ENCODE assay signal across 17 cellular contexts in genomic region chr12:50776749-50777728, GRCh38. TPM values are rescaled to one million over a fixed set of nuclear protein-coding genes. Genes with fewer than 3 reads are reported as not detected.
DNase-seq lines count a peak whose midpoint lies in the region; ATAC-seq and TF ChIP-seq lines count a peak whose summit lies in the region.
"Had no signal": no experiment of that assay in that cellular context is flagged by ENCODE, and none has a peak within 500 bp of the region (broad histone marks: within the 10 kb centered on the region; RNA-seq: fewer than 3 reads in every experiment).

No MANE protein-coding gene starts in this region.

- H3K4me3 ChIP-seq in foreskin fibroblast (ENCODE audit: low read depth in 1 of 2, low read length in 2 of 2) = no peak overlapping the region
- H3K4me3 ChIP-seq: Peyer's patch had no signal

- no peak for TF ChIP-seq CTCF in foreskin fibroblast (IDR thresholded peaks at IDR 0.05; ENCODE audit: low read depth, low read length)

- no peak for DNase-seq in activated naive CD4-positive, alpha-beta T cell treated with anti-CD3 and anti-CD28 coated beads for 36 hours
- DNase-seq in activated naive CD4-positive, alpha-beta T cell treated with anti-CD3 and anti-CD28 coated beads, Interleukin-2, amount 10 ng/mL, durations not matched to agents 7 days and 5 days = no peak
- DNase-seq in T-helper 17 cell = no peak
- DNase-seq in activated naive CD8-positive, alpha-beta T cell treated with anti-CD3 and anti-CD28 coated beads for 36 hours = no peak
- peak; percentile 36 for DNase-seq in posterior vena cava (ENCODE audit: low spot score)
- no peak for DNase-seq in foreskin fibroblast
- DNase-seq: ACHN; C1 segment of cervical spinal cord; CD8-positive, alpha-beta memory T cell; GOT3; NCI-H1092 treated with DMSO at 0.1 percent for 48 hours; NCI-H1694; NCI-H2081 treated with DMSO at 0.1 percent for 48 hours; Peyer's patch had no signal

- H3K9me3 ChIP-seq in T-helper 17 cell (ENCODE audit: control insufficient read depth, low read length, poor library complexity, severe bottlenecking) = no peaks in the 10 kb centered on the region
- H3K9me3 ChIP-seq: Peyer's patch had no signal

- intact Hi-C loops in activated naive CD4-positive, alpha-beta T cell treated with anti-CD3 and anti-CD28 coated beads for 36 hours (cut with micrococcal nuclease) = no loop called here
- intact Hi-C loops in posterior vena cava (cut with DNase I) = no loop called here

- H3K4me1 Mint-ChIP-seq in activated naive CD4-positive, alpha-beta T cell treated with anti-CD3 and anti-CD28 coated beads for 36 hours (ENCODE audit: low read depth) = peaks cover 30% of the 10 kb centered on the region
- no peaks in the 10 kb centered on the region for H3K4me1 Mint-ChIP-seq in activated naive CD4-positive, alpha-beta T cell treated with anti-CD3 and anti-CD28 coated beads, Interleukin-2, amount 10 ng/mL, durations not matched to agents 7 days and 5 days
- peaks cover 18% of the 10 kb centered on the region for H3K4me1 Mint-ChIP-seq in T-helper 17 cell
- H3K4me1 Mint-ChIP-seq in activated naive CD8-positive, alpha-beta T cell treated with anti-CD3 and anti-CD28 coated beads for 36 hours = peaks cover 21% of the 10 kb centered on the region

- H3K36me3 Mint-ChIP-seq in activated naive CD4-positive, alpha-beta T cell treated with anti-CD3 and anti-CD28 coated beads for 36 hours (ENCODE audit: low read depth) = peaks cover 13% of the 10 kb centered on the region
- H3K36me3 Mint-ChIP-seq in activated naive CD4-positive, alpha-beta T cell treated with anti-CD3 and anti-CD28 coated beads, Interleukin-2, amount 10 ng/mL, durations not matched to agents 7 days and 5 days = peaks cover 21% of the 10 kb centered on the region
- H3K36me3 Mint-ChIP-seq in T-helper 17 cell (ENCODE audit: low read depth) = no peaks in the 10 kb centered on the region
- H3K36me3 Mint-ChIP-seq in activated naive CD8-positive, alpha-beta T cell treated with anti-CD3 and anti-CD28 coated beads for 36 hours = peaks cover 19% of the 10 kb centered on the region

- peak overlapping the region; percentile 50 for H3K27ac Mint-ChIP-seq in activated naive CD4-positive, alpha-beta T cell treated with anti-CD3 and anti-CD28 coated beads for 36 hours
- H3K27ac Mint-ChIP-seq in activated naive CD4-positive, alpha-beta T cell treated with anti-CD3 and anti-CD28 coated beads, Interleukin-2, amount 10 ng/mL, durations not matched to agents 7 days and 5 days = no peak overlapping the region
- H3K27ac Mint-ChIP-seq in T-helper 17 cell = peak overlapping the region; percentile 49
- H3K27ac Mint-ChIP-seq in activated naive CD8-positive, alpha-beta T cell treated with anti-CD3 and anti-CD28 coated beads for 36 hours = peak overlapping the region; percentile 29

- CTCF ChIA-PET in activated naive CD4-positive, alpha-beta T cell treated with anti-CD3 and anti-CD28 coated beads for 36 hours (lab: Charles Lee) = interaction anchor here (0.8 kb wide), 1 partner anchor 12 kb away, joined by 3 read pairs; no protein-coding TSS in a partner anchor
- CTCF ChIA-PET in activated naive CD4-positive, alpha-beta T cell treated with anti-CD3 and anti-CD28 coated beads, Interleukin-2, amount 10 ng/mL, durations not matched to agents 7 days and 5 days (lab: Charles Lee) = interaction anchor here (1.3 to 1.6 kb wide), 2 partner anchors 11 to 12 kb away, joined by 4 read pairs; no protein-coding TSS in a partner anchor

- no peak overlapping the region for H3K4me3 Mint-ChIP-seq in activated naive CD4-positive, alpha-beta T cell treated with anti-CD3 and anti-CD28 coated beads for 36 hours
- H3K4me3 Mint-ChIP-seq in activated naive CD4-positive, alpha-beta T cell treated with anti-CD3 and anti-CD28 coated beads, Interleukin-2, amount 10 ng/mL, durations not matched to agents 7 days and 5 days = no peak overlapping the region
- no peak overlapping the region for H3K4me3 Mint-ChIP-seq in T-helper 17 cell
- no peak overlapping the region for H3K4me3 Mint-ChIP-seq in activated naive CD8-positive, alpha-beta T cell treated with anti-CD3 and anti-CD28 coated beads for 36 hours
- H3K4me3 Mint-ChIP-seq: CD8-positive, alpha-beta memory T cell had no signal

- H3K27me3 Mint-ChIP-seq in activated naive CD4-positive, alpha-beta T cell treated with anti-CD3 and anti-CD28 coated beads for 36 hours (ENCODE audit: low read depth) = no peaks in the 10 kb centered on the region
- no peaks in the 10 kb centered on the region for H3K27me3 Mint-ChIP-seq in activated naive CD4-positive, alpha-beta T cell treated with anti-CD3 and anti-CD28 coated beads, Interleukin-2, amount 10 ng/mL, durations not matched to agents 7 days and 5 days
- H3K27me3 Mint-ChIP-seq in T-helper 17 cell = no peaks in the 10 kb centered on the region
- no peaks in the 10 kb centered on the region for H3K27me3 Mint-ChIP-seq in activated naive CD8-positive, alpha-beta T cell treated with anti-CD3 and anti-CD28 coated beads for 36 hours
- H3K27me3 Mint-ChIP-seq: CD8-positive, alpha-beta memory T cell had no signal

- no peak for ATAC-seq in T-helper 17 cell
- ATAC-seq in GM21447 (IDR thresholded peaks at IDR 0.05; ENCODE audit: unreplicated experiment) = no peak
- ATAC-seq: HCT116, Right ventricle myocardium inferior had no signal

- peaks cover 4% of the 10 kb centered on the region for H3K9me3 Mint-ChIP-seq in activated naive CD4-positive, alpha-beta T cell treated with anti-CD3 and anti-CD28 coated beads for 36 hours
- peaks cover 5% of the 10 kb centered on the region for H3K9me3 Mint-ChIP-seq in activated naive CD4-positive, alpha-beta T cell treated with anti-CD3 and anti-CD28 coated beads, Interleukin-2, amount 10 ng/mL, durations not matched to agents 7 days and 5 days
- H3K9me3 Mint-ChIP-seq in activated naive CD8-positive, alpha-beta T cell treated with anti-CD3 and anti-CD28 coated beads for 36 hours = peaks cover 6% of the 10 kb centered on the region
- H3K9me3 Mint-ChIP-seq: CD8-positive, alpha-beta memory T cell had no signal

RNA-seq across cellular contexts. Expression of gene ATF1, which starts 13.1 kb away (rescaled TPM):
- total RNA-seq in activated naive CD4-positive, alpha-beta T cell treated with anti-CD3 and anti-CD28 coated beads for 36 hours = 10 to 100 TPM; 43.3 to 48.5 TPM
- total RNA-seq in T-helper 17 cell = 10 to 100 TPM; 23.1 to 27.4 TPM
- 10 to 100 TPM; 57.4 to 58.5 TPM for total RNA-seq in activated naive CD8-positive, alpha-beta T cell treated with anti-CD3 and anti-CD28 coated beads for 36 hours
- total RNA-seq in posterior vena cava = 10 to 100 TPM; 24.2 to 25.9 TPM
